In the genomic region with DNA sequence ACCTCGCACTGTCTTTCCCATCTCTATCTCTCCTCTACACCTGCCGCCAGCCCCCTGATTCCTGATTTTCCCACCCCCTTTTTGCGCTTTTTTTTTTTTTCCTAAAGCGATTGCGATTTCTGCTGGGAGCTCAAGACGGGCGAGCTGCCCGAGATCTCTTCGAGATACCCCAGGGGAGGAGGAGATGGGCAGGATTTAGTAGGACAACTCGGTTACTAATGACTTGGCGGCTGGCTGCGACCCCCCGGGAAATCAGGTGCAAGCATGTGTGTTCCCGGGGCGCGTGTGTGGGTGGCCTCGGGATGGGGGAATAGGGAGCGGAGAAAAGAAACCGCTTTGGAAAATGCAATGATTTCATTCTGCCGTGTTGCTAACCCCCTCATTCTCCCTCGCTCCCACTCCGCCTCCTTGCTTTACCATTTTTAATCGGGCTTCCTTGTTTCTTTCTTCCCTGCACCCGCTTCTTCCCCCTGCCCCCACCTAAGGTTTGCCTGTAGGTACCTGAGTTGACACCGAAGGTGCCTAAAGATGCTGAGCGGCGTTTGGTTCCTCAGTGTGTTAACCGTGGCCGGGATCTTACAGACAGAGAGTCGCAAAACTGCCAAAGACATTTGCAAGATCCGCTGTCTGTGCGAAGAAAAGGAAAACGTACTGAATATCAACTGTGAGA, we compare ENCODE assay signal across 22 cellular contexts. TPM values are rescaled to one million over a fixed set of nuclear protein-coding genes. Genes with fewer than 3 reads are reported as not detected.
DNase-seq lines count a peak whose midpoint lies in the region; ATAC-seq and TF ChIP-seq lines count a peak whose summit lies in the region.
"Had no signal": no experiment of that assay in that cellular context is flagged by ENCODE, and none has a peak within 500 bp of the region (broad histone marks: within the 10 kb centered on the region; RNA-seq: fewer than 3 reads in every experiment).

No MANE protein-coding gene starts in this region.

- H3K4me1 Mint-ChIP-seq in neural progenitor cell = peaks cover 10% of the 10 kb centered on the region
- H3K4me1 Mint-ChIP-seq in type B pancreatic cell (ENCODE audit: unreplicated experiment) = no peaks in the 10 kb centered on the region

- no peak overlapping the region for H3K27ac ChIP-seq in left ventricle myocardium inferior (replicated peaks)
- no peak overlapping the region for H3K27ac ChIP-seq in hepatocyte
- H3K27ac ChIP-seq in neural progenitor cell = no peak overlapping the region
- H3K27ac ChIP-seq in colonic mucosa = no peak overlapping the region
- H3K27ac ChIP-seq: brain microvascular endothelial cell, C4-2B, thoracic aorta, uterus had no signal

- peaks cover 51% of the 10 kb centered on the region for H3K27me3 ChIP-seq in left ventricle myocardium inferior (ENCODE audit: low read depth)
- H3K27me3 ChIP-seq in hepatocyte = peaks cover 48% of the 10 kb centered on the region
- peaks cover 80% of the 10 kb centered on the region for H3K27me3 ChIP-seq in neural progenitor cell
- H3K27me3 ChIP-seq in colonic mucosa = peaks cover 8% of the 10 kb centered on the region
- H3K27me3 ChIP-seq: brain microvascular endothelial cell, uterus had no signal

- peaks cover 1% of the 10 kb centered on the region for H3K36me3 Mint-ChIP-seq in neural progenitor cell
- no peaks in the 10 kb centered on the region for H3K36me3 Mint-ChIP-seq in type B pancreatic cell
- H3K36me3 Mint-ChIP-seq: stimulated activated naive B cell treated with anti-CD40 and anti-IgM and Interleukin-4, amounts not matched to agents 10 μg/mL and 1 μg/mL and 100 μg/mL, for 72 hours had no signal

- H4K20me1 ChIP-seq in hepatocyte (ENCODE audit: insufficient read depth, poor library complexity, severe bottlenecking) (no peaks in the 10 kb centered on the region), neural progenitor cell (ENCODE audit: low read depth) (no peaks in the 10 kb centered on the region)

- DNase-seq in left ventricle myocardium inferior (no peak), left cardiac atrium (no peak), hepatocyte (ENCODE audit: low spot score) (no peak), neural progenitor cell (ENCODE audit: low spot score) (no peak), type B pancreatic cell (ENCODE audit: extremely low spot score, unreplicated experiment) (no peak), NCI-H2107 (lab: John Stamatoyannopoulos, UW) (no peak), colonic mucosa (no peak), HuH-7 (ENCODE audit: low spot score) (no peak)
- DNase-seq: activated CD8-positive, alpha-beta T cell treated with anti-CD3 and anti-CD28 coated beads, Interleukin-2, amount 10 ng/mL, durations not matched to agents 7 days and 5 days; activated naive CD4-positive, alpha-beta T cell treated with anti-CD3 and anti-CD28 coated beads for 36 hours; brain microvascular endothelial cell; COR-L47; DMS53; GF-D8; IMR-90; NCI-H1436 treated with DMSO at 0.1 percent for 48 hours; stimulated activated naive B cell treated with anti-CD40 and anti-IgM and Interleukin-4, amounts not matched to agents 10 μg/mL and 1 μg/mL and 100 μg/mL, for 72 hours; uterus had no signal

- H3K79me2 ChIP-seq in hepatocyte (no peaks in the 10 kb centered on the region), neural progenitor cell (ENCODE audit: low read depth) (no peaks in the 10 kb centered on the region)

- H3K9ac ChIP-seq in neural progenitor cell = no peak overlapping the region
- no peak overlapping the region for H3K9ac ChIP-seq in colonic mucosa (ENCODE audit: low read depth in 2 of 2, low read length in 2 of 2)

- H3K4me3 Mint-ChIP-seq in neural progenitor cell = peak overlapping the region; percentile 86
- H3K4me3 Mint-ChIP-seq in type B pancreatic cell = peak overlapping the region; percentile 83
- H3K4me3 Mint-ChIP-seq: activated CD8-positive, alpha-beta T cell treated with anti-CD3 and anti-CD28 coated beads, Interleukin-2, amount 10 ng/mL, durations not matched to agents 7 days and 5 days; activated naive CD4-positive, alpha-beta T cell treated with anti-CD3 and anti-CD28 coated beads for 36 hours; stimulated activated naive B cell treated with anti-CD40 and anti-IgM and Interleukin-4, amounts not matched to agents 10 μg/mL and 1 μg/mL and 100 μg/mL, for 72 hours had no signal

- TF ChIP-seq CTCF in left ventricle myocardium inferior (IDR thresholded peaks at IDR 0.05; ENCODE audit: borderline replicate concordance) (no peak), hepatocyte (IDR thresholded peaks at IDR 0.05; ENCODE audit: poor library complexity) (no peak), neural progenitor cell (IDR thresholded peaks at IDR 0.05) (no peak), type B pancreatic cell (conservative IDR thresholded peaks at IDR 0.05) (no peak), colonic mucosa (IDR thresholded peaks at IDR 0.05) (no peak)

- H2AFZ ChIP-seq in hepatocyte (no peak overlapping the region), neural progenitor cell (replicated peaks) (peak overlapping the region; percentile 42)

- H3K4me1 ChIP-seq in left ventricle myocardium inferior = no peaks in the 10 kb centered on the region
- no peaks in the 10 kb centered on the region for H3K4me1 ChIP-seq in hepatocyte (ENCODE audit: insufficient read depth)
- no peaks in the 10 kb centered on the region for H3K4me1 ChIP-seq in neural progenitor cell
- no peaks in the 10 kb centered on the region for H3K4me1 ChIP-seq in colonic mucosa
- H3K4me1 ChIP-seq: uterus had no signal

- ATAC-seq in left cardiac atrium = no peak
- ATAC-seq: activated CD8-positive, alpha-beta T cell treated with anti-CD3 and anti-CD28 coated beads, Interleukin-2, amount 10 ng/mL, durations not matched to agents 7 days and 5 days; stimulated activated naive B cell treated with anti-CD40 and anti-IgM and Interleukin-4, amounts not matched to agents 10 μg/mL and 1 μg/mL and 100 μg/mL, for 72 hours had no signal

- H3K36me3 ChIP-seq in left ventricle myocardium inferior = no peaks in the 10 kb centered on the region
- H3K36me3 ChIP-seq in hepatocyte (replicated peaks; ENCODE audit: insufficient read depth, low read depth) = no peaks in the 10 kb centered on the region
- H3K36me3 ChIP-seq in neural progenitor cell = no peaks in the 10 kb centered on the region
- H3K36me3 ChIP-seq in colonic mucosa = no peaks in the 10 kb centered on the region
- H3K36me3 ChIP-seq: brain microvascular endothelial cell, thoracic aorta, uterus had no signal

- no peaks in the 10 kb centered on the region for H3K9me2 ChIP-seq in hepatocyte (replicated peaks; ENCODE audit: insufficient read depth)

- peaks cover 13% of the 10 kb centered on the region for H3K9me3 Mint-ChIP-seq in neural progenitor cell
- peaks cover 3% of the 10 kb centered on the region for H3K9me3 Mint-ChIP-seq in type B pancreatic cell
- H3K9me3 Mint-ChIP-seq: activated naive CD4-positive, alpha-beta T cell treated with anti-CD3 and anti-CD28 coated beads for 36 hours had no signal

- H3K4me3 ChIP-seq in left ventricle myocardium inferior (peak overlapping the region; percentile 4), hepatocyte (no peak overlapping the region), neural progenitor cell (peak overlapping the region; percentile 45), colonic mucosa (no peak overlapping the region)
- H3K4me3 ChIP-seq: thoracic aorta, uterus had no signal

- H3K9me3 ChIP-seq in left ventricle myocardium inferior (replicated peaks) (no peaks in the 10 kb centered on the region), hepatocyte (ENCODE audit: low read depth) (no peaks in the 10 kb centered on the region), neural progenitor cell (ENCODE audit: low read depth) (no peaks in the 10 kb centered on the region), colonic mucosa (no peaks in the 10 kb centered on the region)
- H3K9me3 ChIP-seq: thoracic aorta, uterus had no signal

- 49% methylated on average over 33 of the region's 33 CpGs for WGBS in hepatocyte (ENCODE audit: low lambda C conversion rate, missing lambda C conversion rate)

- H3F3A ChIP-seq in neural progenitor cell (ENCODE audit: low read depth) = no peaks in the 10 kb centered on the region

- H3K27ac Mint-ChIP-seq in neural progenitor cell (no peak overlapping the region), type B pancreatic cell (no peak overlapping the region)
- H3K27ac Mint-ChIP-seq: activated CD8-positive, alpha-beta T cell treated with anti-CD3 and anti-CD28 coated beads, Interleukin-2, amount 10 ng/mL, durations not matched to agents 7 days and 5 days; activated naive CD4-positive, alpha-beta T cell treated with anti-CD3 and anti-CD28 coated beads for 36 hours; stimulated activated naive B cell treated with anti-CD40 and anti-IgM and Interleukin-4, amounts not matched to agents 10 μg/mL and 1 μg/mL and 100 μg/mL, for 72 hours had no signal

- intact Hi-C loops in left ventricle myocardium inferior (cut with micrococcal nuclease) = no loop called here
- intact Hi-C loops in left cardiac atrium (cut with DNase I) = no loop called here
- intact Hi-C loops in colonic mucosa (cut with DNase I) = no loop called here

- peak overlapping the region; percentile 70 for H3K4me2 ChIP-seq in hepatocyte
- peak overlapping the region; percentile 78 for H3K4me2 ChIP-seq in neural progenitor cell

- H3K27me3 Mint-ChIP-seq in neural progenitor cell (ENCODE audit: insufficient read depth, low read depth) (peaks cover 40% of the 10 kb centered on the region), type B pancreatic cell (peaks cover 72% of the 10 kb centered on the region)

RNA-seq across cellular contexts. Expression of gene SLITRK2, which starts 4.4 kb away (rescaled TPM):
- total RNA-seq in left ventricle myocardium inferior = 0.30 TPM
- under 1 TPM; 0.76 to 0.91 TPM for total RNA-seq in left cardiac atrium
- 0.03 and 0.04 TPM in 2 replicates for total RNA-seq in hepatocyte
- 0.16 TPM in 1 of 2 replicates, not detected in the other for polyA plus RNA-seq in hepatocyte
- 0.12 and 0.26 TPM in 2 replicates for total RNA-seq in neural progenitor cell (ENCODE audit: low replicate concordance)
- total RNA-seq in type B pancreatic cell (ENCODE audit: low replicate concordance) = 4.9 and 5.4 TPM in 2 replicates
- total RNA-seq in colonic mucosa = under 1 TPM; 0.02 to 0.11 TPM
- total RNA-seq: activated CD8-positive, alpha-beta T cell treated with anti-CD3 and anti-CD28 coated beads, Interleukin-2, amount 10 ng/mL, durations not matched to agents 7 days and 5 days; activated naive CD4-positive, alpha-beta T cell treated with anti-CD3 and anti-CD28 coated beads for 36 hours; chondrocyte; IMR-90 had no signal
- polyA plus RNA-seq: IMR-90, keratinocyte had no signal

Comparison
In these comparisons a context has a peak if more than half of its experiments do, and no peak if none do; other contexts are left out.
1. H3K4me3 ChIP-seq: peak in left ventricle myocardium inferior (single experiment) and neural progenitor cell (single experiment); none in hepatocyte (single experiment) and colonic mucosa (single experiment).